In genomic region chr4:101953949-101954348, GRCh38 we compare ENCODE assay signal across 13 cellular contexts.
DNase-seq lines count a peak whose midpoint lies in the region; ATAC-seq and TF ChIP-seq lines count a peak whose summit lies in the region.
"Had no signal": no experiment of that assay in that cellular context is flagged by ENCODE, and none has a peak within 500 bp of the region (broad histone marks: within the 10 kb centered on the region; RNA-seq: fewer than 3 reads in every experiment).

No MANE protein-coding gene starts in this region.

- POLR2A ChIA-PET in HCT116 (lab: Charles Lee): no interaction called here

- H4K20me1 ChIP-seq in HCT116 (ENCODE audit: insufficient read depth): no peaks in the 10 kb centered on the region

- intact Hi-C loops in HCT116 (cut with micrococcal nuclease): no loop called here
- intact Hi-C loops in esophagus muscularis mucosa (cut with DNase I): no loop called here

- H3K4me2 ChIP-seq in HCT116 (ENCODE audit: low read length): peak overlapping the region; percentile 67

- TF ChIP-seq POLR2A in HCT116 (IDR thresholded peaks at IDR 0.05; ENCODE audit: borderline replicate concordance, extremely low read depth, insufficient read depth, insufficient read length) (no peak), esophagus muscularis mucosa (IDR thresholded peaks at IDR 0.05; ENCODE audit: low read depth) (no peak)

- CTCF ChIA-PET in HCT116 (lab: Charles Lee): no interaction called here

- H3K79me2 ChIP-seq in HCT116 (ENCODE audit: insufficient read depth, low read length): no peaks in the 10 kb centered on the region

- H3K27me3 ChIP-seq in HCT116 (ENCODE audit: insufficient read depth, low read length) (no peaks in the 10 kb centered on the region), esophagus muscularis mucosa (no peaks in the 10 kb centered on the region)

- no TSS peak for BruUV-seq in HCT116 (replicated peaks; lab: Mats Ljungman, UMichigan)

- DNase-seq in HCT116 (ENCODE audit: low read depth, low spot score) (no peak), SHP77 treated with DMSO at 0.1 percent for 48 hours (lab: John Stamatoyannopoulos, UW) (peak; percentile 41), fibroblast of pulmonary artery (ENCODE audit: low read depth) (peak; percentile 73), renal cortical epithelial cell (ENCODE audit: low read depth) (peak; percentile 88), esophagus muscularis mucosa (ENCODE audit: extremely low spot score) (no peak)
- DNase-seq in activated effector memory CD4-positive, alpha-beta T cell treated with Interleukin-2 at 50 U/mL for 16 hours: no peak
- DNase-seq: activated CD8-positive, alpha-beta memory T cell treated with anti-CD3 and anti-CD28 coated beads, Interleukin-2, amount 50 U/mL, for 48 hours; KBM-7; posterior cingulate gyrus had no signal

- TF ChIP-seq EP300 in esophagus muscularis mucosa (IDR thresholded peaks at IDR 0.05): no peak

- H2AFZ ChIP-seq in HCT116 (ENCODE audit: low read depth, low read length, poor library complexity, severe bottlenecking): peak overlapping the region; percentile 95

- no peak for TF ChIP-seq RAD21 in HCT116 (IDR thresholded peaks at IDR 0.05; ENCODE audit: low read depth)

- peak; percentile 69 for ATAC-seq in HCT116
- ATAC-seq in GM18909 (IDR thresholded peaks at IDR 0.05; ENCODE audit: poor library complexity, unreplicated experiment): no peak
- ATAC-seq in GM19455 (IDR thresholded peaks at IDR 0.05; ENCODE audit: unreplicated experiment): no peak
- ATAC-seq: Right ventricle myocardium inferior had no signal

- H3K9me2 ChIP-seq in HCT116 (ENCODE audit: insufficient read depth): no peaks in the 10 kb centered on the region; the same call in 1 of the 2 replicates

- H3K4me3 ChIP-seq in HCT116 (replicated peaks in 1 of 2; ENCODE audit: low read depth in 1 of 2, low read length in 2 of 2): peak overlapping the region in 1 of 2 experiments; percentile 24; a peak in 2 of 4 replicates
- H3K4me3 ChIP-seq in fibroblast of pulmonary artery (replicated peaks; ENCODE audit: low read depth, low read length): no peak overlapping the region
- no peak overlapping the region for H3K4me3 ChIP-seq in esophagus muscularis mucosa

- no peak overlapping the region for H3K9ac ChIP-seq in HCT116 (ENCODE audit: low read length)

- no peaks in the 10 kb centered on the region for H3K36me3 ChIP-seq in HCT116 (ENCODE audit: control insufficient read depth in 1 of 2, insufficient read depth in 2 of 2, low read length in 2 of 2)
- no peaks in the 10 kb centered on the region for H3K36me3 ChIP-seq in esophagus muscularis mucosa

- H3K4me1 ChIP-seq in HCT116 (ENCODE audit: control insufficient read depth in 1 of 2, insufficient read depth in 2 of 2, low read length in 2 of 2) (peaks cover 6 to 27% of the 10 kb centered on the region in 2 experiments; a peak in 3 of 4 replicates), esophagus muscularis mucosa (peaks cover 0 to 24% (median 17%) of the 10 kb centered on the region in 4 donors)

- RAD21 ChIA-PET in HCT116 (lab: Charles Lee; ENCODE audit: low non-redundant PET in 1 of 2, low total read pairs in 2 of 2, uncharacterized antibody in 2 of 2, unreplicated experiment in 2 of 2): no interaction called here

- H3K9me3 ChIP-seq in HCT116 (ENCODE audit: control insufficient read depth in 1 of 2, insufficient read depth in 1 of 2, low read depth in 1 of 2, low read length in 2 of 2) (no peaks in the 10 kb centered on the region), esophagus muscularis mucosa (no peaks in the 10 kb centered on the region)

- no peak for TF ChIP-seq CTCF in HCT116 (IDR thresholded peaks at IDR 0.05 in 2 of 3, conservative IDR thresholded peaks at IDR 0.05 in 1 of 3; ENCODE audit: borderline replicate concordance in 1 of 3, insufficient read depth in 1 of 3, low read depth in 2 of 3, low read length in 2 of 3)
- TF ChIP-seq CTCF in fibroblast of pulmonary artery (IDR thresholded peaks at IDR 0.05; ENCODE audit: low read length, missing control alignments): no peak
- no peak for TF ChIP-seq CTCF in esophagus muscularis mucosa (IDR thresholded peaks at IDR 0.05)

- WGBS in esophagus muscularis mucosa: 14% methylated on average over 4 of the region's 4 CpGs

- no peak overlapping the region for H3K27ac ChIP-seq in HCT116 (ENCODE audit: low read depth, low read length)
- no peak overlapping the region for H3K27ac ChIP-seq in esophagus muscularis mucosa (replicated peaks in 1 of 4)
- H3K27ac ChIP-seq: epithelial cell of prostate had no signal

TF ChIP-seq in HCT116, 20 proteins besides CTCF, POLR2A, EP300 and RAD21:
- TF ChIP-seq ZFX (IDR thresholded peaks at IDR 0.05) (no peak), ELF1 (IDR thresholded peaks at IDR 0.05; ENCODE audit: borderline replicate concordance, low read depth) (no peak), FOSL1 (IDR thresholded peaks at IDR 0.05; ENCODE audit: low read depth) (no peak), EZH2 (IDR thresholded peaks at IDR 0.05) (no peak), SIN3A (IDR thresholded peaks at IDR 0.05; ENCODE audit: low read depth) (no peak), TCF7L2 (IDR thresholded peaks at IDR 0.05; ENCODE audit: borderline replicate concordance, extremely low read depth, insufficient read depth, insufficient read length) (no peak), YY1 (IDR thresholded peaks at IDR 0.05; ENCODE audit: extremely low read depth, insufficient replicate concordance, low read depth, low read length) (no peak), SRF (IDR thresholded peaks at IDR 0.05; ENCODE audit: low read depth) (no peak), SP1 (IDR thresholded peaks at IDR 0.05; ENCODE audit: low read depth) (no peak), CEBPB (IDR thresholded peaks at IDR 0.05; ENCODE audit: low read depth) (no peak)
- TF ChIP-seq, protein P1, sequence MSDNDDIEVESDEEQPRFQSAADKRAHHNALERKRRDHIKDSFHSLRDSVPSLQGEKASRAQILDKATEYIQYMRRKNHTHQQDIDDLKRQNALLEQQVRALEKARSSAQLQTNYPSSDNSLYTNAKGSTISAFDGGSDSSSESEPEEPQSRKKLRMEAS (IDR thresholded peaks at IDR 0.05): no peak
TF ChIP-seq in HCT116: peak in this region for 0.

Comparison
In these comparisons a context has a peak if more than half of its experiments do, and no peak if none do; other contexts are left out.
1. DNase-seq: peak in SHP77 treated with DMSO at 0.1 percent for 48 hours (single experiment), fibroblast of pulmonary artery (single experiment) and renal cortical epithelial cell (single experiment); none in HCT116 (single experiment), esophagus muscularis mucosa (single experiment) and activated effector memory CD4-positive, alpha-beta T cell treated with Interleukin-2 at 50 U/mL for 16 hours (single experiment).